ENCODE assay signal across 15 cellular contexts in genomic region chr2:233441161-233442027, GRCh38.
DNase-seq lines count a peak whose midpoint lies in the region; TF ChIP-seq lines count a peak whose summit lies in the region.
"Had no signal": no experiment of that assay in that cellular context is flagged by ENCODE, and none has a peak within 500 bp of the region (broad histone marks: within the 10 kb centered on the region; RNA-seq: fewer than 3 reads in every experiment).

No MANE protein-coding gene starts in this region.

- peaks cover 14% of the 10 kb centered on the region for H3K4me1 Mint-ChIP-seq in T-helper 1 cell treated with Interleukin-12 subunit alpha and Interleukin-12 subunit beta and Interleukin-4 antibody, amounts not matched to agents 30 μg/mL and 1 μg/mL, for 36 hours (ENCODE audit: low read depth)
- H3K4me1 Mint-ChIP-seq in endodermal cell = no peaks in the 10 kb centered on the region

- peaks cover 25% of the 10 kb centered on the region for H3K36me3 Mint-ChIP-seq in T-helper 1 cell treated with Interleukin-12 subunit alpha and Interleukin-12 subunit beta and Interleukin-4 antibody, amounts not matched to agents 30 μg/mL and 1 μg/mL, for 36 hours (ENCODE audit: low read depth)
- peaks cover 32% of the 10 kb centered on the region for H3K36me3 Mint-ChIP-seq in endodermal cell (ENCODE audit: low read depth)

- no peak for TF ChIP-seq POLR2A in sigmoid colon (IDR thresholded peaks at IDR 0.05)

- WGBS in endodermal cell (ENCODE audit: insufficient coverage in 1 of 2, insufficient read length in 1 of 2), 2 experiments = 92 to 95% methylated on average over 21 to 26 of the region's 26 CpGs
- 94 to 95% methylated on average over 26 of the region's 26 CpGs for WGBS in sigmoid colon, 2 donors

- CTCF ChIA-PET in HEK293T (lab: Yijun Ruan, JAX) = no interaction called here

- H3K36me3 ChIP-seq in SK-N-MC (ENCODE audit: insufficient read depth, low read length) = peaks cover 58% of the 10 kb centered on the region
- peaks cover 7% of the 10 kb centered on the region for H3K36me3 ChIP-seq in endodermal cell (ENCODE audit: control insufficient read depth, insufficient read depth, low read length)
- H3K36me3 ChIP-seq in sigmoid colon = peaks cover 5 to 79% (median 15%) of the 10 kb centered on the region in 4 donors

- H3K9me3 Mint-ChIP-seq in T-helper 1 cell treated with Interleukin-12 subunit alpha and Interleukin-12 subunit beta and Interleukin-4 antibody, amounts not matched to agents 30 μg/mL and 1 μg/mL, for 36 hours = no peaks in the 10 kb centered on the region
- no peaks in the 10 kb centered on the region for H3K9me3 Mint-ChIP-seq in endodermal cell

- H3K4me3 Mint-ChIP-seq in T-helper 1 cell treated with Interleukin-12 subunit alpha and Interleukin-12 subunit beta and Interleukin-4 antibody, amounts not matched to agents 30 μg/mL and 1 μg/mL, for 36 hours = no peak overlapping the region
- no peak overlapping the region for H3K4me3 Mint-ChIP-seq in endodermal cell

- H3K27ac ChIP-seq in SK-N-MC (0 out of 2 replicates have a peak overlapping the region, but pooled peaks have one; percentile 54), endodermal cell (ENCODE audit: low read depth, low read length) (no peak overlapping the region), sigmoid colon (no peak overlapping the region)
- H3K27ac ChIP-seq: 22Rv1 had no signal

- DNase-seq in T-helper 1 cell (no peak), SK-N-MC (ENCODE audit: low read depth, low spot score) (no peak), endodermal cell (peak; percentile 37), sigmoid colon (peak; percentile 63), LoVo (ENCODE audit: low spot score) (no peak), NCI-H345 treated with DMSO at 0.1 percent for 48 hours (lab: John Stamatoyannopoulos, UW; ENCODE audit: unreplicated experiment) (no peak), HEK293T (ENCODE audit: extremely low spot score) (no peak)
- DNase-seq: heart right ventricle, MG63, NCI-H2107, NCI-H82, trophoblast cell had no signal

- H3K9ac ChIP-seq in SK-N-MC (ENCODE audit: insufficient read length) = no peak overlapping the region
- H3K9ac ChIP-seq in endodermal cell (ENCODE audit: extremely low read depth, low read length, poor library complexity, severe bottlenecking) = no peak overlapping the region

- POLR2A ChIA-PET in HEK293T (lab: Yijun Ruan, JAX) = no interaction called here

- H3K4me3 ChIP-seq in SK-N-MC (no peak overlapping the region), endodermal cell (ENCODE audit: low read length) (no peak overlapping the region), sigmoid colon (no peak overlapping the region)
- H3K4me3 ChIP-seq: heart right ventricle, MG63, mucosa of descending colon had no signal

- H3K9me3 ChIP-seq in SK-N-MC (ENCODE audit: low read depth, low read length) = no peaks in the 10 kb centered on the region
- no peaks in the 10 kb centered on the region for H3K9me3 ChIP-seq in endodermal cell (ENCODE audit: control insufficient read depth, low read length)
- H3K9me3 ChIP-seq in sigmoid colon = no peaks in the 10 kb centered on the region
- H3K9me3 ChIP-seq: heart right ventricle, MG63, mucosa of descending colon had no signal

- H3K4me1 ChIP-seq in endodermal cell (ENCODE audit: control insufficient read depth, insufficient read depth, low read length) (no peaks in the 10 kb centered on the region), sigmoid colon (peaks cover 0 to 7% (median 1%) of the 10 kb centered on the region in 4 donors)

- H3K27me3 ChIP-seq in endodermal cell (ENCODE audit: control insufficient read depth, insufficient read depth, low read length, poor library complexity, severe bottlenecking) (no peaks in the 10 kb centered on the region), sigmoid colon (no peaks in the 10 kb centered on the region)
- H3K27me3 ChIP-seq: heart right ventricle, MG63 had no signal

- TF ChIP-seq EP300 in sigmoid colon (IDR thresholded peaks at IDR 0.05) = no peak

- TF ChIP-seq CTCF in endodermal cell (conservative IDR thresholded peaks at IDR 0.05) = no peak
- TF ChIP-seq CTCF in sigmoid colon (IDR thresholded peaks at IDR 0.05) = no peak

- no peaks in the 10 kb centered on the region for H3K27me3 Mint-ChIP-seq in T-helper 1 cell treated with Interleukin-12 subunit alpha and Interleukin-12 subunit beta and Interleukin-4 antibody, amounts not matched to agents 30 μg/mL and 1 μg/mL, for 36 hours (ENCODE audit: low read depth)
- H3K27me3 Mint-ChIP-seq in endodermal cell (ENCODE audit: insufficient read depth) = no peaks in the 10 kb centered on the region

- H3K27ac Mint-ChIP-seq in T-helper 1 cell treated with Interleukin-12 subunit alpha and Interleukin-12 subunit beta and Interleukin-4 antibody, amounts not matched to agents 30 μg/mL and 1 μg/mL, for 36 hours = peak overlapping the region; percentile 45
- H3K27ac Mint-ChIP-seq in endodermal cell = peak overlapping the region; percentile 15

- intact Hi-C loops in sigmoid colon (cut with DNase I) = loop anchor here (5.0 to 10.0 kb wide), 2 partner anchors 189 to 837 kb away; partner anchors contain the start of gene ATG16L1

TF ChIP-seq in HEK293T, 16 proteins besides CTCF, POLR2A, EP300 and RAD21:
- TF ChIP-seq HDGF (IDR thresholded peaks at IDR 0.05; ENCODE audit: borderline replicate concordance) (no peak), PKNOX1 (IDR thresholded peaks at IDR 0.05) (no peak), SUZ12 (IDR thresholded peaks at IDR 0.05) (no peak), ELF4 (IDR thresholded peaks at IDR 0.05) (no peak), FOXM1 (IDR thresholded peaks at IDR 0.05; ENCODE audit: borderline replicate concordance) (no peak), FOXK2 (IDR thresholded peaks at IDR 0.05) (no peak), TARDBP (IDR thresholded peaks at IDR 0.05) (no peak), NFRKB (IDR thresholded peaks at IDR 0.05) (no peak), LEF1 (IDR thresholded peaks at IDR 0.05; ENCODE audit: borderline replicate concordance) (no peak), ARNT (IDR thresholded peaks at IDR 0.05) (no peak), BHLHE40 (IDR thresholded peaks at IDR 0.05; ENCODE audit: borderline replicate concordance) (no peak), FOXA1 (IDR thresholded peaks at IDR 0.05) (no peak)
TF ChIP-seq in HEK293T: peak in this region for 0.

Comparison
In these comparisons a context has a peak if more than half of its experiments do, and no peak if none do; other contexts are left out.
1. DNase-seq: peak in endodermal cell (single experiment) and sigmoid colon (single experiment); none in T-helper 1 cell (0 of 5), SK-N-MC (single experiment), LoVo (single experiment), NCI-H345 treated with DMSO at 0.1 percent for 48 hours (single experiment) and HEK293T (single experiment).